15 cellular contexts compared by ENCODE assay signal in genomic region chr13:98214707-98215106, GRCh38. TPM values are rescaled to one million over a fixed set of nuclear protein-coding genes. Genes with fewer than 3 reads are reported as not detected.
A peak's percentile ranks its signal among the peaks of the same experiment; 100 is the strongest.
DNase-seq lines count a peak whose midpoint lies in the region; ATAC-seq and TF ChIP-seq lines count a peak whose summit lies in the region.
"Had no signal": no experiment of that assay in that cellular context is flagged by ENCODE, and none has a peak within 500 bp of the region (broad histone marks: within the 10 kb centered on the region; RNA-seq: fewer than 3 reads in every experiment).

No MANE protein-coding gene starts in this region.

- no peak overlapping the region for H2AFZ ChIP-seq in SK-N-SH (ENCODE audit: low read depth)

- H3K4me3 ChIP-seq in SK-N-SH (ENCODE audit: low read depth in 2 of 2, low read length in 1 of 2) (no peak overlapping the region), transverse colon (no peak overlapping the region)

- no peaks in the 10 kb centered on the region for H3K9me2 ChIP-seq in SK-N-SH

- H3K36me3 ChIP-seq in SK-N-SH (replicated peaks in 1 of 2; ENCODE audit: control insufficient read depth in 1 of 2, insufficient read depth in 2 of 2, low read length in 1 of 2) (peaks cover 0 to 3% of the 10 kb centered on the region in 2 experiments), transverse colon (no peaks in the 10 kb centered on the region)

- in situ Hi-C loops in transverse colon (cut with MboI; ENCODE audit: low pct_ligation_motif_present in 1 of 4, low pct_unique_long_range_greater_than_20kb in 1 of 4, low sequenced_read_pairs in 3 of 4) = no loop called here

- no peaks in the 10 kb centered on the region for H3K27me3 ChIP-seq in SK-N-SH (ENCODE audit: insufficient read depth)
- H3K27me3 ChIP-seq in transverse colon = no peaks in the 10 kb centered on the region

- H3K27me3 Mint-ChIP-seq in activated CD4-positive, alpha-beta memory T cell treated with anti-CD3 and anti-CD28 coated beads for 36 hours = peaks cover 8% of the 10 kb centered on the region
- H3K27me3 Mint-ChIP-seq: progenitor cell of endocrine pancreas had no signal

- CTCF ChIA-PET in SK-N-SH (lab: Yijun Ruan, JAX) = interaction anchor here (1.0 kb wide), 1 partner anchor 25 kb away, joined by 3 read pairs; no protein-coding TSS in a partner anchor
- CTCF ChIA-PET in activated CD4-positive, alpha-beta memory T cell treated with anti-CD3 and anti-CD28 coated beads for 36 hours (lab: Charles Lee) = no interaction called here

- no peak overlapping the region for H3K27ac Mint-ChIP-seq in activated CD4-positive, alpha-beta memory T cell treated with anti-CD3 and anti-CD28 coated beads for 36 hours
- H3K27ac Mint-ChIP-seq: CD4-positive, alpha-beta memory T cell had no signal

- no peaks in the 10 kb centered on the region for H4K20me1 ChIP-seq in SK-N-SH (ENCODE audit: insufficient read depth)

- no peak for TF ChIP-seq RAD21 in SK-N-SH (IDR thresholded peaks at IDR 0.05; ENCODE audit: low read length)

- H3K9me3 ChIP-seq in SK-N-SH = no peaks in the 10 kb centered on the region
- H3K9me3 ChIP-seq in transverse colon = no peaks in the 10 kb centered on the region

- WGBS in SK-N-SH (ENCODE audit: low lambda C conversion rate) = 87% methylated on average over 6 of the region's 6 CpGs
- WGBS in transverse colon (ENCODE audit: low coverage in 1 of 2), 2 donors = 24 to 47% methylated on average over 3 to 6 of the region's 6 CpGs

- TF ChIP-seq POLR2A in transverse colon (IDR thresholded peaks at IDR 0.05) = no peak

- H3K36me3 Mint-ChIP-seq in activated CD4-positive, alpha-beta memory T cell treated with anti-CD3 and anti-CD28 coated beads for 36 hours = no peaks in the 10 kb centered on the region
- H3K36me3 Mint-ChIP-seq: CD4-positive, alpha-beta memory T cell had no signal

- peaks cover 8 to 30% of the 10 kb centered on the region in 2 experiments; a peak in 3 of 4 replicates for H3K4me1 ChIP-seq in SK-N-SH (ENCODE audit: control insufficient read depth in 1 of 2, insufficient read depth in 2 of 2, low read depth in 1 of 2, low read length in 1 of 2)
- peaks cover 0 to 28% (median 22%) of the 10 kb centered on the region in 4 donors for H3K4me1 ChIP-seq in transverse colon

- TF ChIP-seq CTCF in SK-N-SH (IDR thresholded peaks at IDR 0.05) = no peak
- no peak for TF ChIP-seq CTCF in transverse colon (IDR thresholded peaks at IDR 0.05)

- peaks cover 30% of the 10 kb centered on the region for H3K79me2 ChIP-seq in SK-N-SH (ENCODE audit: insufficient read depth)

- H3K27ac ChIP-seq in SK-N-SH (ENCODE audit: low read depth in 2 of 2, low read length in 1 of 2) (peak overlapping the region; percentile 50 to 72; a peak in 3 of 4 replicates), transverse colon (peak overlapping the region; percentile 42 to 63 (median 49))

- peak overlapping the region; percentile 56; the same call in 1 of the 2 replicates for H3K4me2 ChIP-seq in SK-N-SH

- H3K9me3 Mint-ChIP-seq in activated CD4-positive, alpha-beta memory T cell treated with anti-CD3 and anti-CD28 coated beads for 36 hours = no peaks in the 10 kb centered on the region

- TF ChIP-seq EP300 in SK-N-SH (IDR thresholded peaks at IDR 0.05; ENCODE audit: borderline replicate concordance in 1 of 2, low read depth in 1 of 2, low read length in 1 of 2) = no peak
- TF ChIP-seq EP300 in transverse colon (IDR thresholded peaks at IDR 0.05; ENCODE audit: low read depth) = no peak

- intact Hi-C loops in transverse colon (cut with DNase I; ENCODE audit: low total_unique reads) (no loop called here), cardiac septum (cut with DNase I) (loop anchor here (5.0 kb wide), 1 partner anchor 72 kb away; the partner anchor contains the start of gene FARP1)
- intact Hi-C loops in activated CD4-positive, alpha-beta memory T cell treated with anti-CD3 and anti-CD28 coated beads for 36 hours (cut with micrococcal nuclease) = no loop called here

- H3K4me1 Mint-ChIP-seq in activated CD4-positive, alpha-beta memory T cell treated with anti-CD3 and anti-CD28 coated beads for 36 hours (ENCODE audit: low read depth) = no peaks in the 10 kb centered on the region
- H3K4me1 Mint-ChIP-seq: CD4-positive, alpha-beta memory T cell had no signal

- no peak overlapping the region for H3K9ac ChIP-seq in SK-N-SH

- peaks cover 22% of the 10 kb centered on the region for H3F3A ChIP-seq in SK-N-SH (replicated peaks; ENCODE audit: insufficient read depth)

- ATAC-seq in left lobe of liver = peak; percentile 70
- ATAC-seq: stimulated activated naive CD8-positive, alpha-beta T cell treated with anti-CD3 and anti-CD28 coated beads, Interleukin-15, Interleukin-2, amounts not matched to agents 100 U/mL and 50 U/mL, for 24 hours had no signal

- no peak overlapping the region for H3K4me3 Mint-ChIP-seq in activated CD4-positive, alpha-beta memory T cell treated with anti-CD3 and anti-CD28 coated beads for 36 hours
- H3K4me3 Mint-ChIP-seq: CD4-positive, alpha-beta memory T cell had no signal

- DNase-seq in HT-29 (ENCODE audit: low spot score) (peak; percentile 96), SK-N-SH (no peak), left lobe of liver (ENCODE audit: low spot score) (no peak), transverse colon (peak; percentile 61), cardiac septum (ENCODE audit: low spot score) (no peak), NCI-H1092 (lab: John Stamatoyannopoulos, UW) (no peak)
- DNase-seq in activated CD4-positive, alpha-beta memory T cell treated with anti-CD3 and anti-CD28 coated beads for 36 hours = no peak
- DNase-seq: activated T-cell treated with anti-CD3 and anti-CD28 coated beads, Interleukin-2, amount 50 U/mL, for 48 hours; CD4-positive, alpha-beta memory T cell; effector memory CD4-positive, alpha-beta T cell; NCI-H1105; stimulated activated CD4-positive, alpha-beta T cell treated with anti-CD3 and anti-CD28 coated beads, Interleukin-4, amount 100 ng/mL, for 24 hours; stimulated activated naive CD8-positive, alpha-beta T cell treated with anti-CD3 and anti-CD28 coated beads, Interleukin-15, Interleukin-2, amounts not matched to agents 100 U/mL and 50 U/mL, for 24 hours had no signal

- POLR2A ChIA-PET in SK-N-SH (lab: Yijun Ruan, JAX) = no interaction called here
- POLR2A ChIA-PET in activated CD4-positive, alpha-beta memory T cell treated with anti-CD3 and anti-CD28 coated beads for 36 hours (lab: Charles Lee) = no interaction called here

TF ChIP-seq in SK-N-SH, 30 proteins besides CTCF, POLR2A, EP300 and RAD21:
- TF ChIP-seq GABPA (IDR thresholded peaks at IDR 0.05; ENCODE audit: low read depth) = no peak
- no peak for TF ChIP-seq MEF2A (IDR thresholded peaks at IDR 0.05; ENCODE audit: borderline replicate concordance, low read depth)
- TF ChIP-seq FOSL2 (IDR thresholded peaks at IDR 0.05; ENCODE audit: borderline replicate concordance, low read depth) = no peak
- no peak for TF ChIP-seq RCOR1 (IDR thresholded peaks at IDR 0.05; ENCODE audit: low read length)
- TF ChIP-seq FOXJ3 (CRISPR knock-in tag; IDR thresholded peaks at IDR 0.05) = no peak
- TF ChIP-seq IRF3 (IDR thresholded peaks at IDR 0.05; ENCODE audit: low read depth, low read length) = no peak
- TF ChIP-seq NFIC (IDR thresholded peaks at IDR 0.05; ENCODE audit: borderline replicate concordance) = no peak
- no peak for TF ChIP-seq MAX (IDR thresholded peaks at IDR 0.05; ENCODE audit: low read depth)
- TF ChIP-seq ELF1 (IDR thresholded peaks at IDR 0.05) = no peak
- TF ChIP-seq TEAD4 (IDR thresholded peaks at IDR 0.05; ENCODE audit: borderline replicate concordance, insufficient read depth) = no peak
- TF ChIP-seq GATA2 (CRISPR knock-in tag; IDR thresholded peaks at IDR 0.05) = no peak
- no peak for TF ChIP-seq POLR2AphosphoS5 (IDR thresholded peaks at IDR 0.05; ENCODE audit: low read depth, low read length)
- TF ChIP-seq SIN3A (IDR thresholded peaks at IDR 0.05; ENCODE audit: borderline replicate concordance, low read depth, low read length) = no peak
- TF ChIP-seq JUND (IDR thresholded peaks at IDR 0.05) = no peak
- TF ChIP-seq USF1 (IDR thresholded peaks at IDR 0.05; ENCODE audit: borderline replicate concordance, low read depth) = no peak
- TF ChIP-seq RXRA (IDR thresholded peaks at IDR 0.05; ENCODE audit: borderline replicate concordance, low read depth) = no peak

RNA-seq across cellular contexts. Expression of gene RNF113B, which starts 37.6 kb away (rescaled TPM):
- total RNA-seq in HT-29 (2014; rRNA removed; shearing (Covaris generic)) = not detected in 2 replicates
- polyA plus RNA-seq in SK-N-SH (2012; rRNA removed) = not detected in 2 replicates
- not detected in 2 replicates for polyA plus RNA-seq in SK-N-SH (2012; cell fraction: cytosol; rRNA removed)
- polyA plus RNA-seq in SK-N-SH (2012; cell fraction: nucleus; rRNA removed) = not detected in 2 replicates
- total RNA-seq in left lobe of liver (not detected), transverse colon (not detected), cardiac septum (not detected)
- not detected for total RNA-seq in activated CD4-positive, alpha-beta memory T cell treated with anti-CD3 and anti-CD28 coated beads for 36 hours
- total RNA-seq: CD4-positive, alpha-beta memory T cell; liver; progenitor cell of endocrine pancreas had no signal
- polyA plus RNA-seq: CD4-positive, alpha-beta memory T cell had no signal

Comparison
In these comparisons a context has a peak if more than half of its experiments do, and no peak if none do; other contexts are left out.
1. DNase-seq: peak in HT-29 (single experiment) and transverse colon (single experiment); none in SK-N-SH (single experiment), left lobe of liver (single experiment), cardiac septum (single experiment), activated CD4-positive, alpha-beta memory T cell treated with anti-CD3 and anti-CD28 coated beads for 36 hours (single experiment) and NCI-H1092 (single experiment).